In genomic region chr6:89950879-89951391, GRCh38 we compare ENCODE assay signal across 12 cellular contexts. TPM values are rescaled to one million over a fixed set of nuclear protein-coding genes. Genes with fewer than 3 reads are reported as not detected.
DNase-seq lines count a peak whose midpoint lies in the region; ATAC-seq and TF ChIP-seq lines count a peak whose summit lies in the region.
"Had no signal": no experiment of that assay in that cellular context is flagged by ENCODE, and none has a peak within 500 bp of the region (broad histone marks: within the 10 kb centered on the region; RNA-seq: fewer than 3 reads in every experiment).

No MANE protein-coding gene starts in this region.

- no peak overlapping the region for H3K4me3 ChIP-seq in BLaER1 treated with 17β-estradiol and CSF1 and Interleukin-3, amounts not matched to agents 10 nM and 100 nM
- H3K4me3 ChIP-seq in left lung: no peak overlapping the region
- no peak overlapping the region for H3K4me3 ChIP-seq in stomach
- H3K4me3 ChIP-seq: esophagus muscularis mucosa had no signal

- peak overlapping the region; percentile 89 for H3K27ac Mint-ChIP-seq in activated naive CD8-positive, alpha-beta T cell

- no peaks in the 10 kb centered on the region for H3K27me3 Mint-ChIP-seq in activated naive CD8-positive, alpha-beta T cell

- H3K4me3 Mint-ChIP-seq in activated naive CD8-positive, alpha-beta T cell: no peak overlapping the region

- peaks cover 0 to 4% (median 0%) of the 10 kb centered on the region in 11 experiments; a peak in 1 of 22 replicates for H4K20me1 ChIP-seq in BLaER1 treated with 17β-estradiol and CSF1 and Interleukin-3, amounts not matched to agents 10 nM and 100 nM

- peaks cover 29 to 51% (median 45%) of the 10 kb centered on the region in 10 experiments for H3K4me1 ChIP-seq in BLaER1 treated with 17β-estradiol and CSF1 and Interleukin-3, amounts not matched to agents 10 nM and 100 nM
- H3K4me1 ChIP-seq in left lung (no peaks in the 10 kb centered on the region), stomach (peaks cover 0 to 7% (median 0%) of the 10 kb centered on the region in 4 donors)
- H3K4me1 ChIP-seq: esophagus muscularis mucosa had no signal

- DNase-seq in M059J (ENCODE audit: low read depth): peak; percentile 8
- DNase-seq in left lung: no peak
- no peak for DNase-seq in NCI-H82 (lab: John Stamatoyannopoulos, UW)
- DNase-seq in medulla oblongata (ENCODE audit: extremely low spot score): no peak
- DNase-seq in stomach: no peak
- DNase-seq in NCI-H2081 (lab: John Stamatoyannopoulos, UW): no peak
- DNase-seq: BE2C; SHP77 treated with DMSO at 0.1 percent for 48 hours; stimulated activated CD4-positive, alpha-beta T cell treated with anti-CD3 and anti-CD28 coated beads, Interleukin-1b, Interleukin-23, amount 100 ng/mL, for 48 hours had no signal

- no peak for TF ChIP-seq EP300 in stomach (IDR thresholded peaks at IDR 0.05)

- peak; percentile 29 for ATAC-seq in left lung

- no peaks in the 10 kb centered on the region for H3K27me3 ChIP-seq in BLaER1 treated with 17β-estradiol and CSF1 and Interleukin-3, amounts not matched to agents 10 nM and 100 nM
- H3K27me3 ChIP-seq in left lung (no peaks in the 10 kb centered on the region), stomach (no peaks in the 10 kb centered on the region)
- H3K27me3 ChIP-seq: BE2C, esophagus muscularis mucosa had no signal

- TF ChIP-seq CTCF in left lung (IDR thresholded peaks at IDR 0.05) (no peak), stomach (IDR thresholded peaks at IDR 0.05) (no peak)

- TF ChIP-seq POLR2A in stomach (IDR thresholded peaks at IDR 0.05): no peak

- WGBS in stomach, 5 donors: 78 to 91% (median 87%) methylated on average over 13 to 15 of the region's 15 CpGs

- peaks cover 72% of the 10 kb centered on the region for H3K4me1 Mint-ChIP-seq in activated naive CD8-positive, alpha-beta T cell (ENCODE audit: low read depth)

- no peaks in the 10 kb centered on the region for H3K9me3 ChIP-seq in BLaER1 treated with 17β-estradiol and CSF1 and Interleukin-3, amounts not matched to agents 10 nM and 100 nM (replicated peaks in 1 of 11)
- no peaks in the 10 kb centered on the region for H3K9me3 ChIP-seq in left lung
- H3K9me3 ChIP-seq in stomach: no peaks in the 10 kb centered on the region
- H3K9me3 ChIP-seq: BE2C, esophagus muscularis mucosa had no signal

- no peaks in the 10 kb centered on the region for H3K9me3 Mint-ChIP-seq in activated naive CD8-positive, alpha-beta T cell (ENCODE audit: low read depth)

- H3K4me2 ChIP-seq in BLaER1 treated with 17β-estradiol and CSF1 and Interleukin-3, amounts not matched to agents 10 nM and 100 nM: peak overlapping the region in 5 of 11 experiments; percentile 75 to 83 (median 75); a peak in 9 of 22 replicates

- peak overlapping the region in 9 of 11 experiments; percentile 14 to 90 (median 87); a peak in 17 of 22 replicates for H3K27ac ChIP-seq in BLaER1 treated with 17β-estradiol and CSF1 and Interleukin-3, amounts not matched to agents 10 nM and 100 nM
- H3K27ac ChIP-seq in left lung (no peak overlapping the region), stomach (no peak overlapping the region)
- H3K27ac ChIP-seq: esophagus muscularis mucosa had no signal

- H3K36me3 ChIP-seq in BLaER1 treated with 17β-estradiol and CSF1 and Interleukin-3, amounts not matched to agents 10 nM and 100 nM: peaks cover 0 to 54% (median 24%) of the 10 kb centered on the region in 11 experiments; a peak in 13 of 22 replicates
- H3K36me3 ChIP-seq in left lung: peaks cover 0 to 5% of the 10 kb centered on the region in 2 donors
- H3K36me3 ChIP-seq in stomach: peaks cover 0 to 14% (median 6%) of the 10 kb centered on the region in 4 donors
- H3K36me3 ChIP-seq: BE2C had no signal

- peaks cover 25% of the 10 kb centered on the region for H3K36me3 Mint-ChIP-seq in activated naive CD8-positive, alpha-beta T cell

- intact Hi-C loops in left lung (cut with DNase I): no loop called here
- intact Hi-C loops in stomach (cut with DNase I; ENCODE audit: low total_unique reads): loop anchor here (10.0 kb wide), 1 partner anchor 444 kb away; no protein-coding TSS in a partner anchor

- H3K9ac ChIP-seq in BLaER1 treated with 17β-estradiol and CSF1 and Interleukin-3, amounts not matched to agents 10 nM and 100 nM: no peak overlapping the region; a peak in 2 of 22 replicates

RNA-seq across cellular contexts. Expression of gene GJA10, which starts 56.7 kb away (rescaled TPM):
- total RNA-seq in M059J (2014; rRNA removed; shearing (Covaris generic)): not detected in 2 replicates
- total RNA-seq in left lung (not detected), stomach (not detected)
- not detected for polyA plus RNA-seq in stomach
- total RNA-seq: esophagus muscularis mucosa had no signal

Comparison
In these comparisons a context has a peak if more than half of its experiments do, and no peak if none do; other contexts are left out.
1. H3K27ac ChIP-seq: peak in BLaER1 treated with 17β-estradiol and CSF1 and Interleukin-3, amounts not matched to agents 10 nM and 100 nM (9 of 11); none in left lung (0 of 2) and stomach (0 of 5).